In the genomic region with DNA sequence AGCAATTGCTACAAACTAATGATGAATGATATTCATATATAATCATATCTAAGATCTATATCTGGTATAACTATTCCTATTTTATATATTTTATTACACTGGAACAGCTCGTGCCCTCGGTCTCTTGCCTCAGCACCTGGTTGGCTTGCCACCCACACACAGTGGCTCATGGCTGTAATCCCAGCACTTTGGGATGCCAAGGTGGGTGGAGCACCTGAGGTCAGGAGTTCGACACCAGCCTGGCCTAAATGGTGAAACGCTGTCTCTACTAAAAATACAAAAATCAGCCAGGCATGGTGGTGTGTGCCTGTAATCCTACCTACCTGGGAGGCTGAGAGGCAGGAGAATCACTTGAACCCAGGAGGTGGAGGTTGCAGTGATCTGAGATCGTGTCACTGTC, we compare ENCODE assay signal across 9 cellular contexts. TPM values are rescaled to one million over a fixed set of nuclear protein-coding genes. Genes with fewer than 3 reads are reported as not detected.
DNase-seq lines count a peak whose midpoint lies in the region; ATAC-seq, FAIRE-seq and TF ChIP-seq lines count a peak whose summit lies in the region.
"Not testable (repeated sequence)": the region's sequence is repeated elsewhere in the genome, so short reads cannot be mapped to it uniquely, and the experiment has no call there.
"Had no signal": no experiment of that assay in that cellular context is flagged by ENCODE, and none has a peak within 500 bp of the region (broad histone marks: within the 10 kb centered on the region; RNA-seq: fewer than 3 reads in every experiment).

No MANE protein-coding gene starts in this region.

- not testable (repeated sequence) for H3K36me3 Mint-ChIP-seq in activated T-helper 17 cell treated with anti-CD3 and anti-CD28 coated beads, Interleukin-2, amount 50 U/mL, for 72 hours (ENCODE audit: low read depth); neural progenitor cell; stimulated activated memory B cell treated with anti-CD40 and anti-IgM and Interleukin-4, amounts not matched to agents 10 μg/mL and 1 μg/mL and 100 μg/mL, for 72 hours

- H3K4me3 ChIP-seq in Peyer's patch; colonic mucosa; keratinocyte (ENCODE audit: control insufficient read depth in 2 of 3, extremely low read depth in 1 of 3, insufficient read depth in 2 of 3, low read depth in 1 of 3, low read length in 3 of 3); neural progenitor cell: not testable (repeated sequence)

- peaks cover 27% of the 10 kb centered on the region for H3F3A ChIP-seq in neural progenitor cell (ENCODE audit: low read depth)

- not testable (repeated sequence) for ATAC-seq in activated T-helper 17 cell treated with anti-CD3 and anti-CD28 coated beads, Interleukin-2, amount 50 U/mL, for 72 hours (replicated peaks); stimulated activated memory B cell treated with anti-CD40 and anti-IgM and Interleukin-4, amounts not matched to agents 10 μg/mL and 1 μg/mL and 100 μg/mL, for 72 hours

- H3K79me2 ChIP-seq in keratinocyte (ENCODE audit: control insufficient read depth, insufficient read depth, low read length); neural progenitor cell (ENCODE audit: low read depth): not testable (repeated sequence)

- not testable (repeated sequence) for H3K9ac ChIP-seq in colonic mucosa (ENCODE audit: low read depth in 2 of 2, low read length in 2 of 2); keratinocyte (ENCODE audit: control insufficient read depth, extremely low read depth, insufficient read depth, low read length); neural progenitor cell

- H3K4me2 ChIP-seq in keratinocyte (ENCODE audit: control insufficient read depth, extremely low read depth, insufficient read depth, low read depth, low read length) (peak overlapping the region; percentile 27), neural progenitor cell (peak overlapping the region; percentile 71)

- intact Hi-C loops in colonic mucosa (cut with DNase I): not testable (repeated sequence)

- peak overlapping the region; percentile 91 for H3K27ac Mint-ChIP-seq in activated T-helper 17 cell treated with anti-CD3 and anti-CD28 coated beads, Interleukin-2, amount 50 U/mL, for 72 hours
- not testable (repeated sequence) for H3K27ac Mint-ChIP-seq in neural progenitor cell
- H3K27ac Mint-ChIP-seq in stimulated activated memory B cell treated with anti-CD40 and anti-IgM and Interleukin-4, amounts not matched to agents 10 μg/mL and 1 μg/mL and 100 μg/mL, for 72 hours: peak overlapping the region; percentile 86

- H3K27ac ChIP-seq in Peyer's patch (peak overlapping the region; percentile 65 to 85 (median 72)), colonic mucosa (peak overlapping the region; percentile 7), keratinocyte (ENCODE audit: control insufficient read depth, insufficient read depth, low read length) (peak overlapping the region; percentile 26)
- not testable (repeated sequence) for H3K27ac ChIP-seq in neural progenitor cell

- H3K4me3 Mint-ChIP-seq in activated T-helper 17 cell treated with anti-CD3 and anti-CD28 coated beads, Interleukin-2, amount 50 U/mL, for 72 hours: peak overlapping the region; percentile 80
- H3K4me3 Mint-ChIP-seq in neural progenitor cell: peak overlapping the region; percentile 78
- H3K4me3 Mint-ChIP-seq in stimulated activated memory B cell treated with anti-CD40 and anti-IgM and Interleukin-4, amounts not matched to agents 10 μg/mL and 1 μg/mL and 100 μg/mL, for 72 hours: peak overlapping the region; percentile 79

- H3K27me3 Mint-ChIP-seq in activated T-helper 17 cell treated with anti-CD3 and anti-CD28 coated beads, Interleukin-2, amount 50 U/mL, for 72 hours; neural progenitor cell (ENCODE audit: insufficient read depth, low read depth); stimulated activated memory B cell treated with anti-CD40 and anti-IgM and Interleukin-4, amounts not matched to agents 10 μg/mL and 1 μg/mL and 100 μg/mL, for 72 hours: not testable (repeated sequence)

- H3K9me3 ChIP-seq in Peyer's patch; colonic mucosa; keratinocyte (ENCODE audit: control insufficient read depth, low read depth, low read length); neural progenitor cell (ENCODE audit: low read depth): not testable (repeated sequence)

- not testable (repeated sequence) for H3K9me3 Mint-ChIP-seq in activated T-helper 17 cell treated with anti-CD3 and anti-CD28 coated beads, Interleukin-2, amount 50 U/mL, for 72 hours; neural progenitor cell; stimulated activated memory B cell treated with anti-CD40 and anti-IgM and Interleukin-4, amounts not matched to agents 10 μg/mL and 1 μg/mL and 100 μg/mL, for 72 hours

- dilution Hi-C loops in keratinocyte (cut with MboI; ENCODE audit: extremely low pct_ligation_motif_present, low sequenced_read_pairs): not testable (repeated sequence)

- H3K9me1 ChIP-seq in keratinocyte (ENCODE audit: control insufficient read depth, extremely low read depth, insufficient read depth, low read length): not testable (repeated sequence)

- DNase-seq in HK-2 (ENCODE audit: unreplicated experiment): peak; percentile 19
- DNase-seq in Peyer's patch; colonic mucosa; keratinocyte (ENCODE audit: low read depth, low spot score); neural progenitor cell (ENCODE audit: low spot score): not testable (repeated sequence)

- H2AFZ ChIP-seq in keratinocyte (ENCODE audit: control insufficient read depth, low read length): peak overlapping the region; percentile 1
- H2AFZ ChIP-seq in neural progenitor cell (replicated peaks): not testable (repeated sequence)

- H3K4me1 Mint-ChIP-seq in activated T-helper 17 cell treated with anti-CD3 and anti-CD28 coated beads, Interleukin-2, amount 50 U/mL, for 72 hours: not testable (repeated sequence)
- H3K4me1 Mint-ChIP-seq in neural progenitor cell: peaks cover 13% of the 10 kb centered on the region
- H3K4me1 Mint-ChIP-seq in stimulated activated memory B cell treated with anti-CD40 and anti-IgM and Interleukin-4, amounts not matched to agents 10 μg/mL and 1 μg/mL and 100 μg/mL, for 72 hours: peaks cover 17% of the 10 kb centered on the region

- H3K27me3 ChIP-seq in Peyer's patch; colonic mucosa; keratinocyte (ENCODE audit: control insufficient read depth, extremely low read depth, insufficient read depth, low read length); neural progenitor cell: not testable (repeated sequence)

- not testable (repeated sequence) for H3K4me1 ChIP-seq in Peyer's patch; colonic mucosa; keratinocyte (ENCODE audit: control insufficient read depth, extremely low read depth, insufficient read depth, low read length); neural progenitor cell

- not testable (repeated sequence) for H4K20me1 ChIP-seq in keratinocyte (ENCODE audit: control insufficient read depth, extremely low read depth, insufficient read depth, low read length); neural progenitor cell (ENCODE audit: low read depth)

- TF ChIP-seq CTCF in Peyer's patch (IDR thresholded peaks at IDR 0.05); colonic mucosa (IDR thresholded peaks at IDR 0.05); keratinocyte (optimal IDR thresholded peaks at IDR 0.05 in 1 of 3, IDR thresholded peaks at IDR 0.05 in 1 of 3, conservative IDR thresholded peaks at IDR 0.05 in 1 of 3; ENCODE audit: extremely low read depth in 1 of 3, insufficient read depth in 2 of 3, low read length in 3 of 3); neural progenitor cell (IDR thresholded peaks at IDR 0.05): not testable (repeated sequence)

- not testable (repeated sequence) for H3K36me3 ChIP-seq in Peyer's patch; colonic mucosa; keratinocyte (ENCODE audit: control insufficient read depth in 2 of 2, extremely low read depth in 1 of 2, insufficient read depth in 2 of 2, low read length in 2 of 2); neural progenitor cell

- not testable (repeated sequence) for FAIRE-seq in keratinocyte (lab: Jason Lieb, UNC)

- not testable (repeated sequence) for TF ChIP-seq POLR2A in Peyer's patch (IDR thresholded peaks at IDR 0.05)

RNA-seq across cellular contexts. Expression of gene ATAD3A, which starts 6.2 kb away (rescaled TPM):
- total RNA-seq in Peyer's patch: 10 to 100 TPM; 14.9 to 72.6 (median 24.4) TPM
- 10 to 100 TPM; 24.2 to 56.8 TPM for total RNA-seq in activated T-helper 17 cell treated with anti-CD3 and anti-CD28 coated beads, Interleukin-2, amount 50 U/mL, for 72 hours
- 10 to 100 TPM; 19.6 to 74.0 TPM for total RNA-seq in colonic mucosa
- 19.9 to 23.0 TPM (median 22.0 TPM) in 3 replicates for polyA plus RNA-seq in keratinocyte
- 19.1 TPM for polyA plus RNA-seq in keratinocyte (2011; ENCODE audit: low read depth)
- polyA plus RNA-seq in keratinocyte (2011; cell fraction: cytosol; rRNA removed): 9.3 and 25.1 TPM in 2 replicates
- 23.7 and 29.2 TPM in 2 replicates for polyA plus RNA-seq in keratinocyte (2011; cell fraction: nucleus; rRNA removed)
- 13.5 and 40.5 TPM in 2 replicates for polyA plus RNA-seq in keratinocyte (2012; ENCODE audit: low replicate concordance)
- polyA minus RNA-seq in keratinocyte: 9.3 to 18.3 TPM (median 12.0 TPM) in 3 replicates
- polyA minus RNA-seq in keratinocyte (2011; cell fraction: cytosol; rRNA and poly(A)+ RNA removed): 40.3 TPM
- polyA minus RNA-seq in keratinocyte (2011; cell fraction: nucleus; rRNA and poly(A)+ RNA removed): 15.6 and 16.5 TPM in 2 replicates
- 7.8 and 25.1 TPM in 2 replicates for total RNA-seq in neural progenitor cell (ENCODE audit: low replicate concordance)

RNA-seq across cellular contexts. Expression of gene ATAD3B, which starts 34.2 kb away (rescaled TPM):
- total RNA-seq in Peyer's patch (100 to 1,000 TPM in 1 of 4 donors, 10 to 100 TPM in 3; 26.9 to 130 (median 35.0) TPM), colonic mucosa (10 to 100 TPM; 16.6 to 62.9 TPM), neural progenitor cell (ENCODE audit: low replicate concordance) (9.3 and 21.1 TPM in 2 replicates)
- total RNA-seq in activated T-helper 17 cell treated with anti-CD3 and anti-CD28 coated beads, Interleukin-2, amount 50 U/mL, for 72 hours: 10 to 100 TPM; 24.6 to 55.5 TPM
- 18.4 to 24.9 TPM (median 20.6 TPM) in 3 replicates for polyA plus RNA-seq in keratinocyte
- 7.0 TPM for polyA plus RNA-seq in keratinocyte (2011; ENCODE audit: low read depth)
- polyA plus RNA-seq in keratinocyte (2011; cell fraction: cytosol; rRNA removed): 5.6 and 13.4 TPM in 2 replicates
- polyA plus RNA-seq in keratinocyte (2011; cell fraction: nucleus; rRNA removed): 62.1 and 71.7 TPM in 2 replicates
- 13.6 and 24.6 TPM in 2 replicates for polyA plus RNA-seq in keratinocyte (2012; ENCODE audit: low replicate concordance)
- 10.3 to 16.7 TPM (median 12.5 TPM) in 3 replicates for polyA minus RNA-seq in keratinocyte
- 21.3 TPM for polyA minus RNA-seq in keratinocyte (2011; cell fraction: cytosol; rRNA and poly(A)+ RNA removed)
- polyA minus RNA-seq in keratinocyte (2011; cell fraction: nucleus; rRNA and poly(A)+ RNA removed): 31.8 and 34.4 TPM in 2 replicates

RNA-seq across cellular contexts. Expression of gene TMEM240, which starts 34.6 kb away (rescaled TPM):
- total RNA-seq in Peyer's patch (1 to 10 TPM in 1 of 4 donors, not detected in 3; 3.6 TPM), colonic mucosa (under 1 TPM; 0.77 to 0.91 TPM), neural progenitor cell (ENCODE audit: low replicate concordance) (8.0 and 13.3 TPM in 2 replicates)
- 1 to 10 TPM; 2.1 to 2.3 TPM for total RNA-seq in activated T-helper 17 cell treated with anti-CD3 and anti-CD28 coated beads, Interleukin-2, amount 50 U/mL, for 72 hours
- polyA plus RNA-seq in keratinocyte: 0.12 to 0.28 TPM (median 0.12 TPM) in 3 replicates
- polyA plus RNA-seq in keratinocyte (2011; ENCODE audit: low read depth): not detected
- 0.18 and 0.29 TPM in 2 replicates for polyA plus RNA-seq in keratinocyte (2011; cell fraction: cytosol; rRNA removed)
- polyA plus RNA-seq in keratinocyte (2011; cell fraction: nucleus; rRNA removed): 0.23 and 0.56 TPM in 2 replicates
- 0.80 and 0.93 TPM in 2 replicates for polyA plus RNA-seq in keratinocyte (2012; ENCODE audit: low replicate concordance)
- polyA minus RNA-seq in keratinocyte: not detected in 3 replicates
- polyA minus RNA-seq in keratinocyte (2011; cell fraction: cytosol; rRNA and poly(A)+ RNA removed): not detected
- polyA minus RNA-seq in keratinocyte (2011; cell fraction: nucleus; rRNA and poly(A)+ RNA removed): 1.1 TPM in 1 of 2 replicates, not detected in the other
- total RNA-seq: H4 had no signal

RNA-seq across cellular contexts. Expression of gene ATAD3C, which starts 56.3 kb away (rescaled TPM):
- total RNA-seq in Peyer's patch (under 1 TPM in 1 of 4 donors, not detected in 3; 0.27 TPM), colonic mucosa (under 1 TPM; 0.16 to 0.64 TPM), neural progenitor cell (ENCODE audit: low replicate concordance) (not detected in 2 replicates)
- total RNA-seq in activated T-helper 17 cell treated with anti-CD3 and anti-CD28 coated beads, Interleukin-2, amount 50 U/mL, for 72 hours: 1 to 10 TPM; 1.4 to 2.1 TPM
- 0.39 to 0.72 TPM (median 0.45 TPM) in 3 replicates for polyA plus RNA-seq in keratinocyte
- polyA plus RNA-seq in keratinocyte (2011; ENCODE audit: low read depth): not detected
- polyA plus RNA-seq in keratinocyte (2011; cell fraction: cytosol; rRNA removed): 0.26 and 0.73 TPM in 2 replicates
- 0.13 and 0.16 TPM in 2 replicates for polyA plus RNA-seq in keratinocyte (2011; cell fraction: nucleus; rRNA removed)
- polyA plus RNA-seq in keratinocyte (2012; ENCODE audit: low replicate concordance): 0.42 and 0.49 TPM in 2 replicates
- 0.45 TPM in 1 of 3 replicates, not detected in the others for polyA minus RNA-seq in keratinocyte
- polyA minus RNA-seq in keratinocyte (2011; cell fraction: cytosol; rRNA and poly(A)+ RNA removed): not detected
- not detected in 2 replicates for polyA minus RNA-seq in keratinocyte (2011; cell fraction: nucleus; rRNA and poly(A)+ RNA removed)
- total RNA-seq: frontal cortex, H4 had no signal
